22 cellular contexts compared by ENCODE assay signal in the genomic region with DNA sequence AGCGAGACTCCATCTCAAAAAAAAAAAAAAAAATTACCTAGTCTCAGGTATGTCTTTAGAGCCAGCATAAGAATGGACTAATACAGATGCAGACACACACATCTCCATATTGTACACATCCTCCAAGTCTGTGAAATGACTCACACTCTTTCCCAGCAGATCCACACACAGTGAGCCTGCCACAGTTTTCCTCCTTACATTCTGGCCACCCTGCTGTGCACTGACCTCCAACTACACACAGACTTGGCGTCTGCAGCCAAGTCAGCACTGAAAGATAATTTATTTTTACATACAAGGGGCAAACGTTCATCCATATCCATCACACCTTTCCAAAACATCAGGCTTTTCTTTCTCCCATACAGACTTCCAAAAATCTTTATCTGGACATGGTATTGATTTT.
DNase-seq lines count a peak whose midpoint lies in the region; ATAC-seq, FAIRE-seq and TF ChIP-seq lines count a peak whose summit lies in the region.
"Had no signal": no experiment of that assay in that cellular context is flagged by ENCODE, and none has a peak within 500 bp of the region (broad histone marks: within the 10 kb centered on the region; RNA-seq: fewer than 3 reads in every experiment).

No MANE protein-coding gene starts in this region.

- peak overlapping the region; percentile 34 for H3K9ac ChIP-seq in skeletal muscle satellite cell (ENCODE audit: low read depth, low read length)

- H3K27me3 ChIP-seq in RWPE2 (ENCODE audit: insufficient read depth, poor library complexity, severe bottlenecking) (no peaks in the 10 kb centered on the region), skeletal muscle satellite cell (ENCODE audit: control insufficient read depth, insufficient read depth, low read length) (no peaks in the 10 kb centered on the region), sigmoid colon (no peaks in the 10 kb centered on the region)
- H3K27me3 ChIP-seq: right atrium auricular region, upper lobe of right lung had no signal

- TF ChIP-seq EP300 in sigmoid colon (IDR thresholded peaks at IDR 0.05): no peak

- no peaks in the 10 kb centered on the region for H3K4me1 ChIP-seq in RWPE2 (ENCODE audit: insufficient read depth, poor library complexity, severe bottlenecking)
- peaks cover 12% of the 10 kb centered on the region for H3K4me1 ChIP-seq in skeletal muscle satellite cell (ENCODE audit: control insufficient read depth, insufficient read depth, low read length)
- no peaks in the 10 kb centered on the region for H3K4me1 ChIP-seq in sigmoid colon
- H3K4me1 ChIP-seq: lower lobe of right lung, right atrium auricular region, upper lobe of right lung had no signal

- intact Hi-C loops in sigmoid colon (cut with DNase I): no loop called here

- peak; percentile 97 for FAIRE-seq in H54 (lab: Jason Lieb, UNC)
- FAIRE-seq: colon had no signal

- TF ChIP-seq POLR2A in H54 (IDR thresholded peaks at IDR 0.05; ENCODE audit: low read depth, low read length) (no peak), sigmoid colon (IDR thresholded peaks at IDR 0.05) (no peak)

- TF ChIP-seq CTCF in RWPE2 (IDR thresholded peaks at IDR 0.05; ENCODE audit: poor library complexity, severe bottlenecking) (no peak), fibroblast of pulmonary artery (IDR thresholded peaks at IDR 0.05; ENCODE audit: low read length, missing control alignments) (no peak), sigmoid colon (IDR thresholded peaks at IDR 0.05) (no peak)

- peak overlapping the region; percentile 28 for H3K4me2 ChIP-seq in skeletal muscle satellite cell (ENCODE audit: low read length)

- H3K4me3 ChIP-seq in RWPE2 (ENCODE audit: severe bottlenecking) (no peak overlapping the region), fibroblast of pulmonary artery (replicated peaks; ENCODE audit: low read depth, low read length) (no peak overlapping the region), skeletal muscle satellite cell (ENCODE audit: low read length) (no peak overlapping the region), sigmoid colon (no peak overlapping the region)
- H3K4me3 ChIP-seq: lower lobe of right lung, right atrium auricular region, upper lobe of right lung had no signal

- ATAC-seq in RWPE2 (ENCODE audit: low read depth) (peak; percentile 58; the same call in 2 of the 3 replicates), HG02642 (IDR thresholded peaks at IDR 0.05; ENCODE audit: poor library complexity, unreplicated experiment) (no peak)
- ATAC-seq: lower lobe of right lung; natural killer cell treated with Interleukin-12 subunit alpha and Interleukin-12 subunit beta and Interleukin-15 and Interleukin-18, amount 100 ng/mL, for 72 hours; upper lobe of right lung had no signal

- H3K9me3 ChIP-seq in RWPE2 (ENCODE audit: severe bottlenecking) (no peaks in the 10 kb centered on the region), skeletal muscle satellite cell (replicated peaks; ENCODE audit: low read length) (no peaks in the 10 kb centered on the region), sigmoid colon (peaks cover 0 to 3% (median 0%) of the 10 kb centered on the region in 4 donors)

- no peak overlapping the region for H3K27ac ChIP-seq in RWPE2 (ENCODE audit: poor library complexity, severe bottlenecking)
- H3K27ac ChIP-seq in sigmoid colon: no peak overlapping the region
- H3K27ac ChIP-seq: lower lobe of right lung, right atrium auricular region, upper lobe of right lung had no signal

- no peaks in the 10 kb centered on the region for H3K36me3 ChIP-seq in RWPE2 (ENCODE audit: low read depth)
- no peaks in the 10 kb centered on the region for H3K36me3 ChIP-seq in skeletal muscle satellite cell (ENCODE audit: insufficient read depth, low read length)
- H3K36me3 ChIP-seq in sigmoid colon: no peaks in the 10 kb centered on the region
- H3K36me3 ChIP-seq: lower lobe of right lung, right atrium auricular region, upper lobe of right lung had no signal

- DNase-seq in H54 (ENCODE audit: insufficient read length, low spot score) (peak; percentile 42), RWPE2 (ENCODE audit: low spot score) (no peak), fibroblast of pulmonary artery (ENCODE audit: low read depth) (peak; percentile 19), sigmoid colon (no peak), Ammon's horn (ENCODE audit: low spot score) (no peak)
- DNase-seq in activated CD8-positive, alpha-beta memory T cell treated with anti-CD3 and anti-CD28 coated beads, Interleukin-2, amount 50 U/mL, for 4 hours: no peak
- DNase-seq: activated CD4-positive, alpha-beta T cell treated with anti-CD3 and anti-CD28 coated beads for 48 hours; activated naive CD8-positive, alpha-beta T cell treated with anti-CD3 and anti-CD28 coated beads for 36 hours; activated T-cell treated with anti-CD3 and anti-CD28 coated beads, Interleukin-2, amount 50 U/mL, for 1 hour; COR-L47; erythroblast; GOT3; lower lobe of right lung; NCI-H1930; NCI-H748 treated with DMSO at 0.1 percent for 48 hours; stimulated activated CD4-positive, alpha-beta T cell treated with anti-CD3 and anti-CD28 coated beads, Interleukin-4, amount 100 ng/mL, for 4 hours; upper lobe of right lung had no signal

- 70 to 74% methylated on average over 3 of the region's 3 CpGs for WGBS in sigmoid colon, 2 donors

Comparison
In these comparisons a context has a peak if more than half of its experiments do, and no peak if none do; other contexts are left out.
1. DNase-seq: peak in H54 (single experiment) and fibroblast of pulmonary artery (single experiment); none in RWPE2 (single experiment), sigmoid colon (single experiment), Ammon's horn (single experiment) and activated CD8-positive, alpha-beta memory T cell treated with anti-CD3 and anti-CD28 coated beads, Interleukin-2, amount 50 U/mL, for 4 hours (single experiment).